Comparison of ENCODE assay signal across 18 cellular contexts in genomic region chr19:1980068-1980467, GRCh38. TPM values are rescaled to one million over a fixed set of nuclear protein-coding genes. Genes with fewer than 3 reads are reported as not detected.
A peak's percentile ranks its signal among the peaks of the same experiment; 100 is the strongest.
DNase-seq lines count a peak whose midpoint lies in the region; ATAC-seq and TF ChIP-seq lines count a peak whose summit lies in the region.
"Had no signal": no experiment of that assay in that cellular context is flagged by ENCODE, and none has a peak within 500 bp of the region (broad histone marks: within the 10 kb centered on the region; RNA-seq: fewer than 3 reads in every experiment).

No MANE protein-coding gene starts in this region.

- no peak overlapping the region for H3K27ac Mint-ChIP-seq in Caco-2 (ENCODE audit: unreplicated experiment)
- no peak overlapping the region for H3K27ac Mint-ChIP-seq in T-cell
- H3K27ac Mint-ChIP-seq: CD4-positive, CD25-positive, alpha-beta regulatory T cell; CD8-positive, alpha-beta memory T cell; H9 had no signal

- no peaks in the 10 kb centered on the region for H3K4me1 ChIP-seq in Caco-2
- H3K4me1 ChIP-seq in IMR-90 (ENCODE audit: control insufficient read depth, insufficient read depth, low read length): no peaks in the 10 kb centered on the region
- peaks cover 4% of the 10 kb centered on the region for H3K4me1 ChIP-seq in mammary epithelial cell (ENCODE audit: insufficient read depth, low read length)
- no peaks in the 10 kb centered on the region for H3K4me1 ChIP-seq in ascending aorta
- H3K4me1 ChIP-seq: BE2C had no signal

- CTCF ChIA-PET in Caco-2 (lab: Charles Lee) (no interaction called here), IMR-90 (lab: Yijun Ruan, JAX) (no interaction called here), mammary epithelial cell (lab: Charles Lee; ENCODE audit: low non-redundant PET) (no interaction called here), T-cell (lab: Charles Lee) (no interaction called here)

- H3K27me3 Mint-ChIP-seq in Caco-2 (ENCODE audit: insufficient read depth, unreplicated experiment): no peaks in the 10 kb centered on the region
- no peaks in the 10 kb centered on the region for H3K27me3 Mint-ChIP-seq in T-cell
- H3K27me3 Mint-ChIP-seq: CD4-positive, CD25-positive, alpha-beta regulatory T cell; CD8-positive, alpha-beta memory T cell had no signal

- H3K4me1 Mint-ChIP-seq in Caco-2 (ENCODE audit: low read depth, unreplicated experiment): no peaks in the 10 kb centered on the region
- no peaks in the 10 kb centered on the region for H3K4me1 Mint-ChIP-seq in T-cell
- H3K4me1 Mint-ChIP-seq: H9 had no signal

- H2BK20ac ChIP-seq in IMR-90 (ENCODE audit: low read depth, low read length): no peak overlapping the region

- H3K56ac ChIP-seq in IMR-90 (ENCODE audit: extremely low read depth, insufficient read depth, low read length): no peak overlapping the region

- peaks cover 0 to 27% of the 10 kb centered on the region in 2 experiments; a peak in 3 of 4 replicates for H3K79me1 ChIP-seq in IMR-90 (ENCODE audit: low read depth in 1 of 2, low read length in 2 of 2)

- H3K4me3 ChIP-seq in Caco-2 (ENCODE audit: low read depth, low read length): no peak overlapping the region
- H3K4me3 ChIP-seq in IMR-90 (ENCODE audit: insufficient read depth, low read depth, low read length): no peak overlapping the region
- H3K4me3 ChIP-seq in mammary epithelial cell (replicated peaks in 1 of 3; ENCODE audit: insufficient read depth in 1 of 3, low read depth in 2 of 3, low read length in 3 of 3): no peak overlapping the region
- H3K4me3 ChIP-seq in ascending aorta: no peak overlapping the region

- H2AK5ac ChIP-seq in IMR-90 (ENCODE audit: low read depth, low read length): no peak overlapping the region

- TSS peak; percentile 58 for BruUV-seq in Caco-2 (replicated peaks; lab: Mats Ljungman, UMichigan)
- BruUV-seq in IMR-90 (replicated peaks; lab: Mats Ljungman, UMichigan): TSS peak; percentile 60
- TSS peak; percentile 48 for BruUV-seq in mammary epithelial cell (replicated peaks; lab: Mats Ljungman, UMichigan)

- dilution Hi-C loops in IMR-90 (cut with HindIII; ENCODE audit: low sequenced_read_pairs, unreplicated experiment) (no loop called here), mammary epithelial cell (cut with HindIII; ENCODE audit: low sequenced_read_pairs) (no loop called here)

- H3K4me3 Mint-ChIP-seq in Caco-2 (ENCODE audit: unreplicated experiment) (no peak overlapping the region), T-cell (no peak overlapping the region)
- H3K4me3 Mint-ChIP-seq: CD4-positive, CD25-positive, alpha-beta regulatory T cell; CD8-positive, alpha-beta memory T cell; H9 had no signal

- no peak overlapping the region for H3K18ac ChIP-seq in IMR-90 (ENCODE audit: low read depth, low read length)

- no peak overlapping the region for H4K8ac ChIP-seq in IMR-90 (ENCODE audit: low read depth in 2 of 2, low read length in 2 of 2)

- no peak for TF ChIP-seq POLR2A in IMR-90 (IDR thresholded peaks at IDR 0.05; ENCODE audit: low read depth, low read length)

- ATAC-seq in IMR-90 (ENCODE audit: low read depth): no peak
- ATAC-seq in sciatic nerve: peak; percentile 11
- ATAC-seq in T-cell (replicated peaks in 1 of 4): no peak

- H3K4ac ChIP-seq in IMR-90 (ENCODE audit: low read depth, low read length): no peak overlapping the region

- no peak overlapping the region for H4K91ac ChIP-seq in IMR-90 (ENCODE audit: insufficient read depth, low read depth, low read length)

- H2AFZ ChIP-seq in IMR-90 (replicated peaks; ENCODE audit: low read length, poor library complexity) (peak overlapping the region; percentile 14), mammary epithelial cell (ENCODE audit: low read depth, low read length) (no peak overlapping the region)

- H3K9ac ChIP-seq in IMR-90 (ENCODE audit: low read depth, low read length) (no peak overlapping the region), mammary epithelial cell (ENCODE audit: insufficient read depth, low read length) (no peak overlapping the region)

- intact Hi-C loops in Caco-2 (cut with micrococcal nuclease; ENCODE audit: unreplicated experiment) (no loop called here), IMR-90 (cut with micrococcal nuclease) (no loop called here), mammary epithelial cell (cut with micrococcal nuclease) (no loop called here), sciatic nerve (cut with DNase I) (no loop called here), ascending aorta (cut with DNase I) (no loop called here)

- H3K27ac ChIP-seq in IMR-90 (ENCODE audit: insufficient read depth, low read length) (no peak overlapping the region), mammary epithelial cell (ENCODE audit: insufficient read depth, low read depth, low read length) (no peak overlapping the region), ascending aorta (no peak overlapping the region)

- H3K27me3 ChIP-seq in Caco-2 (replicated peaks; ENCODE audit: control insufficient read depth, insufficient read depth, low read length) (no peaks in the 10 kb centered on the region), IMR-90 (ENCODE audit: control insufficient read depth, insufficient read depth, low read length) (no peaks in the 10 kb centered on the region), mammary epithelial cell (ENCODE audit: insufficient read depth, low read length) (no peaks in the 10 kb centered on the region), ascending aorta (no peaks in the 10 kb centered on the region)
- H3K27me3 ChIP-seq: BE2C had no signal

- no peak overlapping the region for H2AK9ac ChIP-seq in IMR-90 (replicated peaks; ENCODE audit: low read depth, low read length, poor library complexity)

- no peak overlapping the region for H2BK120ac ChIP-seq in IMR-90 (ENCODE audit: low read depth, low read length)

- H3K9me3 Mint-ChIP-seq in Caco-2 (ENCODE audit: unreplicated experiment) (no peaks in the 10 kb centered on the region), T-cell (no peaks in the 10 kb centered on the region)
- H3K9me3 Mint-ChIP-seq: CD4-positive, CD25-positive, alpha-beta regulatory T cell; CD8-positive, alpha-beta memory T cell; H9 had no signal

- H4K5ac ChIP-seq in IMR-90 (ENCODE audit: low read depth, low read length): no peak overlapping the region

- WGBS in IMR-90 (ENCODE audit: extremely low coverage in 2 of 2, insufficient read length in 1 of 2), 2 experiments: 73% methylated on average over 6 of the region's 19 CpGs; no CpG with 5 or more reads in 1 of the 2 experiments
- no CpG with 5 or more reads among the region's 19 CpGs for WGBS in mammary epithelial cell (ENCODE audit: low coverage, missing lambda C conversion rate)

- H3K36me3 ChIP-seq in Caco-2 (ENCODE audit: control insufficient read depth, insufficient read depth, low read length): no peaks in the 10 kb centered on the region; the same call in none of the 2 replicates
- peaks cover 49% of the 10 kb centered on the region for H3K36me3 ChIP-seq in IMR-90 (ENCODE audit: control insufficient read depth, insufficient read depth, low read length)
- peaks cover 9% of the 10 kb centered on the region for H3K36me3 ChIP-seq in mammary epithelial cell (ENCODE audit: insufficient read depth, low read length)
- H3K36me3 ChIP-seq in ascending aorta: peaks cover 66 to 69% of the 10 kb centered on the region in 2 donors

- in situ Hi-C loops in IMR-90 (cut with MboI; ENCODE audit: low sequenced_read_pairs): no loop called here
- in situ Hi-C loops in mammary epithelial cell (cut with MboI; ENCODE audit: low sequenced_read_pairs in 2 of 2): no loop called here

- no peak overlapping the region for H2BK15ac ChIP-seq in IMR-90 (ENCODE audit: low read depth, low read length)

- TF ChIP-seq CTCF in Caco-2 (IDR thresholded peaks at IDR 0.05; ENCODE audit: insufficient read depth in 1 of 2, low read depth in 1 of 2, low read length in 1 of 2, severe bottlenecking in 1 of 2, unreplicated experiment in 1 of 2) (no peak), IMR-90 (conservative IDR thresholded peaks at IDR 0.05; ENCODE audit: low read depth, low read length) (no peak), mammary epithelial cell (conservative IDR thresholded peaks at IDR 0.05 in 1 of 2, IDR thresholded peaks at IDR 0.05 in 1 of 2; ENCODE audit: extremely low read depth in 1 of 2, insufficient read depth in 1 of 2, low read depth in 1 of 2, low read length in 2 of 2) (no peak), ascending aorta (IDR thresholded peaks at IDR 0.05) (no peak)

- peaks cover 31% of the 10 kb centered on the region for H3K79me2 ChIP-seq in mammary epithelial cell (ENCODE audit: insufficient read depth, low read length)

- H3K4me2 ChIP-seq in IMR-90 (ENCODE audit: low read depth, low read length) (no peak overlapping the region), mammary epithelial cell (ENCODE audit: insufficient read depth, low read depth, low read length) (no peak overlapping the region)

- no peak overlapping the region for H3K23ac ChIP-seq in IMR-90 (ENCODE audit: low read depth, low read length)

- H2BK5ac ChIP-seq in IMR-90 (ENCODE audit: low read depth, low read length, poor library complexity, severe bottlenecking): no peak overlapping the region

- no peak overlapping the region for H3K14ac ChIP-seq in IMR-90 (replicated peaks; ENCODE audit: low read depth, low read length)

- peaks cover 30% of the 10 kb centered on the region for H4K20me1 ChIP-seq in IMR-90 (ENCODE audit: insufficient read depth, low read length)
- H4K20me1 ChIP-seq in mammary epithelial cell (ENCODE audit: insufficient read depth, low read length): peaks cover 2% of the 10 kb centered on the region

- POLR2A ChIA-PET in Caco-2 (lab: Charles Lee): no interaction called here
- POLR2A ChIA-PET in IMR-90 (lab: Charles Lee; ENCODE audit: unreplicated experiment): no interaction called here
- POLR2A ChIA-PET in T-cell (lab: Charles Lee): no interaction called here

- TF ChIP-seq RAD21 in IMR-90 (IDR thresholded peaks at IDR 0.05; ENCODE audit: low read length): no peak

- H3K9me1 ChIP-seq in IMR-90 (ENCODE audit: insufficient read depth, low read length): no peaks in the 10 kb centered on the region; the same call in 1 of the 2 replicates

- no peaks in the 10 kb centered on the region for H3K9me3 ChIP-seq in Caco-2
- no peaks in the 10 kb centered on the region for H3K9me3 ChIP-seq in IMR-90 (ENCODE audit: control insufficient read depth, insufficient read depth, low read length)
- no peaks in the 10 kb centered on the region for H3K9me3 ChIP-seq in mammary epithelial cell (replicated peaks; ENCODE audit: insufficient read depth, low read length)
- no peaks in the 10 kb centered on the region for H3K9me3 ChIP-seq in ascending aorta
- H3K9me3 ChIP-seq: BE2C had no signal

- H3K36me3 Mint-ChIP-seq in Caco-2 (ENCODE audit: insufficient read depth, unreplicated experiment) (peaks cover 45% of the 10 kb centered on the region), T-cell (peaks cover 22% of the 10 kb centered on the region)

- no peak for DNase-seq in Caco-2
- DNase-seq in IMR-90: no peak
- no peak for DNase-seq in mammary epithelial cell
- no peak for DNase-seq in sciatic nerve (ENCODE audit: low spot score)
- DNase-seq in ascending aorta (ENCODE audit: low spot score in 2 of 2): no peak
- DNase-seq in DMS153 treated with DMSO at 0.1 percent for 48 hours (lab: John Stamatoyannopoulos, UW; ENCODE audit: unreplicated experiment): no peak
- DNase-seq in T-cell: no peak
- DNase-seq: ACHN; BE2C; C1 segment of cervical spinal cord; CD4-positive, CD25-positive, alpha-beta regulatory T cell; CD8-positive, alpha-beta memory T cell; COR-L47; DMS153; DND-41; EL; GOT3; H9 had no signal

RNA-seq across cellular contexts. Expression of gene BTBD2, which starts 35.4 kb away (rescaled TPM):
- total RNA-seq in Caco-2 (2022) (47.0 and 52.2 TPM in 2 replicates), IMR-90 (2012; rRNA removed) (24.4 and 25.8 TPM in 2 replicates), mammary epithelial cell (10 to 100 TPM; 39.5 to 62.8 TPM), sciatic nerve (65.7 TPM), ascending aorta (90.1 TPM), T-cell (10 to 100 TPM; 52.2 to 79.8 (median 73.6) TPM)
- polyA plus RNA-seq in IMR-90 (2012; rRNA removed) (65.7 and 67.1 TPM in 2 replicates), mammary epithelial cell (25.9 TPM)
- 38.7 and 95.6 TPM in 2 replicates for polyA plus RNA-seq in IMR-90 (2012; cell fraction: cytosol; rRNA removed)
- 53.9 and 143 TPM in 2 replicates for polyA plus RNA-seq in IMR-90 (2012; cell fraction: nucleus; rRNA removed; ENCODE audit: low replicate concordance)
- 39.2 TPM for polyA minus RNA-seq in mammary epithelial cell

RNA-seq across cellular contexts. Expression of gene CSNK1G2, which starts 39.1 kb away (rescaled TPM):
- total RNA-seq in Caco-2 (2022) (44.4 and 49.6 TPM in 2 replicates), IMR-90 (2012; rRNA removed) (35.6 and 38.0 TPM in 2 replicates), mammary epithelial cell (10 to 100 TPM; 63.5 to 70.8 TPM), sciatic nerve (51.6 TPM), ascending aorta (79.6 TPM), T-cell (100 to 1,000 TPM; 104 to 181 (median 161) TPM)
- polyA plus RNA-seq in IMR-90 (2012; rRNA removed) (96.3 and 124 TPM in 2 replicates), mammary epithelial cell (57.6 TPM)
- polyA plus RNA-seq in IMR-90 (2012; cell fraction: cytosol; rRNA removed): 41.7 and 73.8 TPM in 2 replicates
- polyA plus RNA-seq in IMR-90 (2012; cell fraction: nucleus; rRNA removed; ENCODE audit: low replicate concordance): 374 and 949 TPM in 2 replicates
- polyA minus RNA-seq in mammary epithelial cell: 55.0 TPM
